In genomic region chr5:31361234-31361633, GRCh38 we compare ENCODE assay signal across 12 cellular contexts.
A peak's percentile ranks its signal among the peaks of the same experiment; 100 is the strongest.
DNase-seq lines count a peak whose midpoint lies in the region; ATAC-seq and TF ChIP-seq lines count a peak whose summit lies in the region.
"Had no signal": no experiment of that assay in that cellular context is flagged by ENCODE, and none has a peak within 500 bp of the region (broad histone marks: within the 10 kb centered on the region; RNA-seq: fewer than 3 reads in every experiment).

No MANE protein-coding gene starts in this region.

- H3K4me3 ChIP-seq in esophagus muscularis mucosa = no peak overlapping the region
- no peak overlapping the region for H3K4me3 ChIP-seq in gastroesophageal sphincter
- no peak overlapping the region for H3K4me3 ChIP-seq in effector memory CD4-positive, alpha-beta T cell (ENCODE audit: insufficient read depth, low read depth, low read length, poor library complexity, severe bottlenecking)

- peak; percentile 87 for ATAC-seq in omental fat pad (ENCODE audit: low FRiP score)
- ATAC-seq in gastroesophageal sphincter = no peak
- ATAC-seq in HG03460 (IDR thresholded peaks at IDR 0.05; ENCODE audit: unreplicated experiment) = no peak

- intact Hi-C loops in esophagus muscularis mucosa (cut with DNase I) = no loop called here

- TF ChIP-seq EP300 in esophagus muscularis mucosa (IDR thresholded peaks at IDR 0.05) = no peak
- no peak for TF ChIP-seq EP300 in gastroesophageal sphincter (IDR thresholded peaks at IDR 0.05)

- no peak for TF ChIP-seq CTCF in esophagus muscularis mucosa (IDR thresholded peaks at IDR 0.05)
- no peak for TF ChIP-seq CTCF in omental fat pad (IDR thresholded peaks at IDR 0.05)
- TF ChIP-seq CTCF in gastroesophageal sphincter (IDR thresholded peaks at IDR 0.05) = no peak

- WGBS in esophagus muscularis mucosa = 70% methylated on average over 1 of the region's 1 CpG
- 14 to 33% methylated on average over 1 of the region's 1 CpG for WGBS in gastroesophageal sphincter (ENCODE audit: low coverage in 1 of 2), 2 donors

- H3K27ac ChIP-seq in esophagus muscularis mucosa (replicated peaks in 1 of 4) = no peak overlapping the region
- H3K27ac ChIP-seq in gastroesophageal sphincter = no peak overlapping the region
- no peak overlapping the region for H3K27ac ChIP-seq in effector memory CD4-positive, alpha-beta T cell (ENCODE audit: insufficient read depth, low read length, poor library complexity, severe bottlenecking)
- H3K27ac ChIP-seq: HL-60 had no signal

- DNase-seq in EH (ENCODE audit: low read depth) (peak; percentile 94), MV-4-11 (lab: John Stamatoyannopoulos, UW) (peak; percentile 57), esophagus muscularis mucosa (ENCODE audit: extremely low spot score) (peak; percentile 29), omental fat pad (ENCODE audit: low spot score) (no peak)
- DNase-seq in effector memory CD4-positive, alpha-beta T cell = no peak
- DNase-seq: activated CD8-positive, alpha-beta memory T cell treated with anti-CD3 and anti-CD28 coated beads, Interleukin-2, amount 50 U/mL, for 4 hours; CD8-positive, alpha-beta memory T cell; NCI-H345; RPMI8226 had no signal

- H3K4me1 ChIP-seq in esophagus muscularis mucosa (no peaks in the 10 kb centered on the region), gastroesophageal sphincter (no peaks in the 10 kb centered on the region)
- no peaks in the 10 kb centered on the region for H3K4me1 ChIP-seq in effector memory CD4-positive, alpha-beta T cell (ENCODE audit: control insufficient read depth, insufficient read depth, low read length, poor library complexity, severe bottlenecking)

- H3K36me3 ChIP-seq in esophagus muscularis mucosa (no peaks in the 10 kb centered on the region), gastroesophageal sphincter (no peaks in the 10 kb centered on the region)
- no peaks in the 10 kb centered on the region for H3K36me3 ChIP-seq in effector memory CD4-positive, alpha-beta T cell (ENCODE audit: control insufficient read depth, insufficient read depth, low read length)

- H3K9me3 ChIP-seq in esophagus muscularis mucosa (peaks cover 0 to 2% (median 0%) of the 10 kb centered on the region in 4 donors), gastroesophageal sphincter (no peaks in the 10 kb centered on the region)
- H3K9me3 ChIP-seq in effector memory CD4-positive, alpha-beta T cell (ENCODE audit: control insufficient read depth, low read length) = no peaks in the 10 kb centered on the region

- H3K27me3 ChIP-seq in esophagus muscularis mucosa = no peaks in the 10 kb centered on the region
- H3K27me3 ChIP-seq in gastroesophageal sphincter = no peaks in the 10 kb centered on the region
- H3K27me3 ChIP-seq in effector memory CD4-positive, alpha-beta T cell (replicated peaks; ENCODE audit: control insufficient read depth, insufficient read depth, low read length, poor library complexity, severe bottlenecking) = no peaks in the 10 kb centered on the region

- TF ChIP-seq POLR2A in esophagus muscularis mucosa (IDR thresholded peaks at IDR 0.05; ENCODE audit: low read depth) = no peak
- TF ChIP-seq POLR2A in gastroesophageal sphincter (IDR thresholded peaks at IDR 0.05) = no peak

Comparison
In these comparisons a context has a peak if more than half of its experiments do, and no peak if none do; other contexts are left out.
1. DNase-seq: peak in EH (single experiment), MV-4-11 (single experiment) and esophagus muscularis mucosa (single experiment); none in omental fat pad (single experiment) and effector memory CD4-positive, alpha-beta T cell (0 of 3).